Comparison of ENCODE assay signal across 8 cellular contexts in genomic region chr12:12606793-12607589, GRCh38. TPM values are rescaled to one million over a fixed set of nuclear protein-coding genes. Genes with fewer than 3 reads are reported as not detected.
A peak's percentile ranks its signal among the peaks of the same experiment; 100 is the strongest.
DNase-seq lines count a peak whose midpoint lies in the region; ATAC-seq, FAIRE-seq and TF ChIP-seq lines count a peak whose summit lies in the region.

No MANE protein-coding gene starts in this region.

- H3K27me3 ChIP-seq in uterus, result no peaks in the 10 kb centered on the region

- no peaks in the 10 kb centered on the region for H3K9me3 Mint-ChIP-seq in WTC11
- no peaks in the 10 kb centered on the region for H3K9me3 Mint-ChIP-seq in mesothelial cell of epicardium

- H3K27ac Mint-ChIP-seq in WTC11 (peak overlapping the region; percentile 79), mesothelial cell of epicardium (peak overlapping the region; percentile 90)

- H3K4me1 ChIP-seq in uterus, result no peaks in the 10 kb centered on the region

- intact Hi-C loops in uterus (cut with DNase I; ENCODE audit: low total_unique reads), result no loop called here

- peak; percentile 40 for ATAC-seq in GM18498 (IDR thresholded peaks at IDR 0.05; ENCODE audit: unreplicated experiment)
- ATAC-seq in HG02798 (IDR thresholded peaks at IDR 0.05; ENCODE audit: poor library complexity, unreplicated experiment), result peak; percentile 43
- ATAC-seq in WTC11, result no peak
- ATAC-seq in GM19467 (IDR thresholded peaks at IDR 0.05; ENCODE audit: unreplicated experiment), result no peak

- H3K4me3 Mint-ChIP-seq in WTC11 (no peak overlapping the region), mesothelial cell of epicardium (no peak overlapping the region)

- no peaks in the 10 kb centered on the region for H3K9me3 ChIP-seq in uterus

- no peak overlapping the region for H3K27ac ChIP-seq in uterus

- H3K4me3 ChIP-seq in uterus, result no peak overlapping the region

- H3K36me3 ChIP-seq in uterus, result no peaks in the 10 kb centered on the region

- DNase-seq in WTC11 (ENCODE audit: low spot score) (no peak), mesothelial cell of epicardium (ENCODE audit: low spot score in 2 of 2, unreplicated experiment in 2 of 2) (no peak), KBM-7 (no peak), uterus (no peak), D721Med (ENCODE audit: insufficient read length, low spot score) (no peak)

- H3K36me3 Mint-ChIP-seq in WTC11 (no peaks in the 10 kb centered on the region), mesothelial cell of epicardium (no peaks in the 10 kb centered on the region)

- in situ Hi-C loops in KBM-7 (cut with MboI; ENCODE audit: low pct_unique_long_range_greater_than_20kb, low sequenced_read_pairs), result loop anchor here (25.0 kb wide), 1 partner anchor 105 kb away; the partner anchor contains the start of gene CDKN1B

- TF ChIP-seq CTCF in WTC11 (IDR thresholded peaks at IDR 0.05) (no peak), mesothelial cell of epicardium (IDR thresholded peaks at IDR 0.05; ENCODE audit: unreplicated experiment) (no peak), uterus (IDR thresholded peaks at IDR 0.05) (no peak), D721Med (IDR thresholded peaks at IDR 0.05; ENCODE audit: insufficient read depth, missing control alignments) (no peak)

- TF ChIP-seq POLR2A in uterus (IDR thresholded peaks at IDR 0.05), result no peak

- no peaks in the 10 kb centered on the region for H3K27me3 Mint-ChIP-seq in WTC11 (ENCODE audit: low read depth)
- H3K27me3 Mint-ChIP-seq in mesothelial cell of epicardium (ENCODE audit: low read depth), result no peaks in the 10 kb centered on the region

- peaks cover 23% of the 10 kb centered on the region for H3K4me1 Mint-ChIP-seq in WTC11
- H3K4me1 Mint-ChIP-seq in mesothelial cell of epicardium, result peaks cover 21% of the 10 kb centered on the region

- FAIRE-seq in D721Med (lab: Jason Lieb, UNC), result no peak

- POLR2A ChIA-PET in WTC11 (lab: Charles Lee), result no interaction called here

- CTCF ChIA-PET in WTC11 (lab: Charles Lee), result interaction anchor here (0.6 to 1.0 kb wide), 3 partner anchors 22 to 101 kb away, joined by 3 to 5 read pairs (median 5); no protein-coding TSS in a partner anchor

TF ChIP-seq in WTC11, 78 proteins besides CTCF, POLR2A, EP300 and RAD21:
- no peak for TF ChIP-seq ZBTB21 (CRISPR knock-in tag; IDR thresholded peaks at IDR 0.05; ENCODE audit: borderline replicate concordance)
- no peak for TF ChIP-seq ESRRA (CRISPR knock-in tag; IDR thresholded peaks at IDR 0.05; ENCODE audit: borderline replicate concordance)
- TF ChIP-seq ZNF425 (CRISPR knock-in tag; conservative IDR thresholded peaks at IDR 0.05), result no peak
- TF ChIP-seq ZNF416 (CRISPR knock-in tag; IDR thresholded peaks at IDR 0.05), result no peak
- TF ChIP-seq ATF2 (CRISPR knock-in tag; IDR thresholded peaks at IDR 0.05; ENCODE audit: borderline replicate concordance, low read depth), result no peak
- no peak for TF ChIP-seq NFATC4 (CRISPR knock-in tag; IDR thresholded peaks at IDR 0.05)
- no peak for TF ChIP-seq PREB (CRISPR knock-in tag; IDR thresholded peaks at IDR 0.05; ENCODE audit: borderline replicate concordance)
- no peak for TF ChIP-seq RELA (CRISPR knock-in tag; IDR thresholded peaks at IDR 0.05; ENCODE audit: borderline replicate concordance)
- no peak for TF ChIP-seq MAX (CRISPR knock-in tag; IDR thresholded peaks at IDR 0.05)
- no peak for TF ChIP-seq FOXJ3 (CRISPR knock-in tag; IDR thresholded peaks at IDR 0.05; ENCODE audit: borderline replicate concordance)
- TF ChIP-seq IRF2 (CRISPR knock-in tag; IDR thresholded peaks at IDR 0.05; ENCODE audit: borderline replicate concordance, low read depth), result no peak
- no peak for TF ChIP-seq FOXP1 (CRISPR knock-in tag; IDR thresholded peaks at IDR 0.05; ENCODE audit: borderline replicate concordance)
- TF ChIP-seq NR3C1 (CRISPR knock-in tag; conservative IDR thresholded peaks at IDR 0.05; ENCODE audit: low read depth), result no peak
- TF ChIP-seq NR1H2 (CRISPR knock-in tag; IDR thresholded peaks at IDR 0.05), result no peak
- TF ChIP-seq MYBL2 (CRISPR knock-in tag; IDR thresholded peaks at IDR 0.05), result no peak
- TF ChIP-seq ZNF232 (CRISPR knock-in tag; IDR thresholded peaks at IDR 0.05), result no peak
- no peak for TF ChIP-seq USF1 (CRISPR knock-in tag; IDR thresholded peaks at IDR 0.05)
- no peak for TF ChIP-seq OVOL2 (CRISPR knock-in tag; IDR thresholded peaks at IDR 0.05; ENCODE audit: borderline replicate concordance)
- TF ChIP-seq NR2C2 (CRISPR knock-in tag; IDR thresholded peaks at IDR 0.05), result no peak
- TF ChIP-seq NFE2L1 (CRISPR knock-in tag; IDR thresholded peaks at IDR 0.05), result no peak
TF ChIP-seq in WTC11: peak in this region for 0.

RNA-seq across cellular contexts. Expression of gene CREBL2, which starts 4.7 kb away (rescaled TPM):
- total RNA-seq in WTC11 (2021), result 17.3 to 19.0 TPM (median 18.9 TPM) in 3 replicates
- total RNA-seq in mesothelial cell of epicardium, result 7.9 to 8.5 TPM (median 8.0 TPM) in 3 replicates
- 10 to 100 TPM; 18.7 to 33.4 (median 28.3) TPM for total RNA-seq in uterus

RNA-seq across cellular contexts. Expression of gene DUSP16, which starts 44.3 kb away (rescaled TPM):
- total RNA-seq in WTC11 (2021), result 51.9 to 52.5 TPM (median 52.4 TPM) in 3 replicates
- 31.4 to 31.9 TPM (median 31.5 TPM) in 3 replicates for total RNA-seq in mesothelial cell of epicardium
- 10 to 100 TPM; 20.5 to 46.0 (median 35.5) TPM for total RNA-seq in uterus

Comparison
In these comparisons a context has a peak if more than half of its experiments do, and no peak if none do; other contexts are left out.
1. ATAC-seq: peak in GM18498 (single experiment) and HG02798 (single experiment); none in WTC11 (single experiment) and GM19467 (single experiment).